Comparison of ENCODE assay signal across 27 cellular contexts in the genomic region with DNA sequence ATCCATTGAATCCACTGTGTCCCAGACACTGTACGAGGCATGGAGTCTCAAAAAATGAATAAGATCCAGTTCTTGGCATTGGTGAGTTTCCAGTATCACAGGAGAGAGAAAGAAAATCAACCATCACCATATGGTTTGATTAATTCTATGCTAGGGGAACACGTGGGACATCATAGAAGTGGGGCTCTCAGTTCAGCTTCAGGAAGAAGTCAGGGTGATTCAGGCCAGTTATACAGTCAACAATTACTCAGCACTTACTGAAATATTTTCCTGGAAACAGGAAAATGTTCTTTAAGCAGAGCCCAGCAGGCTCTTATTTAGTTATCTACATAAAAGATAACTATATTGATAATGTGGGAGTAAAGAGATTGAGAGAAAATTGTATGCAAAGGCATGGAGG.
"Had no signal": no experiment of that assay in that cellular context is flagged by ENCODE, and none has a peak within 500 bp of the region (broad histone marks: within the 10 kb centered on the region; RNA-seq: fewer than 3 reads in every experiment).

No MANE protein-coding gene starts in this region.

- H3K27ac ChIP-seq: cardiac muscle cell, dorsolateral prefrontal cortex, lower lobe of right lung, thyroid gland had no signal

- FAIRE-seq: astrocyte, urothelium cell line had no signal

- H3K4me3 Mint-ChIP-seq: nephron progenitor cell, T-cell had no signal

- H3K4me3 ChIP-seq: cardiac muscle cell, dorsolateral prefrontal cortex, lower lobe of right lung, thyroid gland had no signal

- H3K27me3 ChIP-seq: cardiac muscle cell, dorsolateral prefrontal cortex, thyroid gland had no signal

- H3K36me3 ChIP-seq: cardiac muscle cell, lower lobe of right lung, thyroid gland had no signal

- H3K9me3 Mint-ChIP-seq: nephron progenitor cell had no signal

- H3K36me3 Mint-ChIP-seq: T-cell had no signal

- DNase-seq: activated CD8-positive, alpha-beta memory T cell treated with anti-CD3 and anti-CD28 coated beads for 24 hours; activated CD8-positive, alpha-beta memory T cell treated with anti-CD3 and anti-CD28 coated beads, Interleukin-2, amount 50 U/mL, for 48 hours; activated effector memory CD4-positive, alpha-beta T cell treated with Interleukin-2 at 50 U/mL for 16 hours; activated naive CD4-positive, alpha-beta T cell treated with anti-CD3 and anti-CD28 coated beads, Interleukin-2, amount 50 U/mL, for 16 hours; activated T-cell treated with anti-CD3 and anti-CD28 coated beads, Interleukin-2, amount 50 U/mL, for 48 hours; dorsolateral prefrontal cortex; erythroblast; hippocampal formation; islet precursor cell; lower lobe of right lung; midbrain; nephron progenitor cell; nucleus accumbens; posterior cingulate gyrus; retina; stimulated activated CD4-positive, alpha-beta T cell treated with anti-CD3 and anti-CD28 coated beads, Interleukin-12 subunit alpha, Interleukin-12 subunit beta, amount 100 ng/mL, for 4 hours; stimulated activated CD4-positive, alpha-beta T cell treated with anti-CD3 and anti-CD28 coated beads, Interleukin-1b, Interleukin-23, amount 100 ng/mL, for 48 hours; stimulated activated CD8-positive, alpha-beta memory T cell treated with anti-CD3 and anti-CD28 coated beads, Interleukin-4, amount 100 ng/mL, for 48 hours; stimulated activated naive CD4-positive, alpha-beta T cell; T-cell; T-helper 9 cell; thyroid gland had no signal

- H3K4me1 ChIP-seq: lower lobe of right lung, thyroid gland had no signal

- H3K27ac Mint-ChIP-seq: nephron progenitor cell, T-cell had no signal

- H3K9me3 ChIP-seq: lower lobe of right lung, thyroid gland had no signal

- H3K4me1 Mint-ChIP-seq: nephron progenitor cell, T-cell had no signal

- H3K27me3 Mint-ChIP-seq: T-cell had no signal

- ATAC-seq: activated CD4-positive, CD25-positive, alpha-beta regulatory T cell treated with anti-CD3 and anti-CD28 coated beads, Interleukin-2, amount 50 U/mL, for 24 hours; lower lobe of right lung; SK-N-SH treated with all-trans-retinoic acid at 6 μM for 48 hours; T-cell had no signal
